16 cellular contexts compared by ENCODE assay signal in the genomic region with DNA sequence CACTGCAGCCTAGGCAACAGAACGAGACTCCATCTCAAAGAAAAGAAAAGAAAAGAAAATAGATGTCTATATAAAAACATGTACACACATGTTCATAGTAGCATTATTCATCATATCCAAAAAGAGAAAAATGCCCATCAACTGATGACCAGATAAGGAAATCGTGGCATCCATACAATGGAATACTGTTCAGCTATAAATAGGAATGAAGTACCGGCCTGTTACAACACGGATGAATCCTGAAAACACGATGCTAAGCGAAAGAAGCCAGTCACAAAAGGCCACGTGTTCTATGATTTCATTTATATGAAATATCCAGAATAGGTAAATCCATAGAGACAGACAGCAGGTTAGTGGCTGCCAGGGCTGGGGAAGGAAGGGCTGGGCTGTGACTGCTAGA.
DNase-seq lines count a peak whose midpoint lies in the region; ATAC-seq, FAIRE-seq and TF ChIP-seq lines count a peak whose summit lies in the region.
"Had no signal": no experiment of that assay in that cellular context is flagged by ENCODE, and none has a peak within 500 bp of the region (broad histone marks: within the 10 kb centered on the region; RNA-seq: fewer than 3 reads in every experiment).

No MANE protein-coding gene starts in this region.

- no peaks in the 10 kb centered on the region for H3K9me3 Mint-ChIP-seq in activated CD4-positive, alpha-beta T cell treated with anti-CD3 and anti-CD28 coated beads for 36 hours (ENCODE audit: low read depth)
- H3K9me3 Mint-ChIP-seq in activated T-helper 17 cell treated with anti-CD3 and anti-CD28 coated beads, Interleukin-2, amount 50 U/mL, for 72 hours = no peaks in the 10 kb centered on the region
- H3K9me3 Mint-ChIP-seq: CD4-positive, alpha-beta memory T cell; H9 had no signal

- H3K36me3 ChIP-seq in RWPE2 (ENCODE audit: low read depth) = no peaks in the 10 kb centered on the region
- H3K36me3 ChIP-seq in bronchial epithelial cell (ENCODE audit: control insufficient read depth, insufficient read depth, low read length) = peaks cover 2% of the 10 kb centered on the region
- peaks cover 13% of the 10 kb centered on the region for H3K36me3 ChIP-seq in suprapubic skin
- peaks cover 0 to 25% (median 0%) of the 10 kb centered on the region in 3 donors for H3K36me3 ChIP-seq in esophagus squamous epithelium
- H3K36me3 ChIP-seq: BE2C had no signal

- no peaks in the 10 kb centered on the region for H3K9me3 ChIP-seq in RWPE2 (ENCODE audit: severe bottlenecking)
- H3K9me3 ChIP-seq in suprapubic skin = no peaks in the 10 kb centered on the region
- H3K9me3 ChIP-seq in esophagus squamous epithelium = no peaks in the 10 kb centered on the region
- H3K9me3 ChIP-seq: BE2C had no signal

- H3K27ac ChIP-seq in RWPE2 (ENCODE audit: poor library complexity, severe bottlenecking) (no peak overlapping the region), foreskin keratinocyte (peak overlapping the region; percentile 20), suprapubic skin (no peak overlapping the region), esophagus squamous epithelium (no peak overlapping the region)
- H3K27ac ChIP-seq: C4-2B had no signal

- CTCF ChIA-PET in activated CD4-positive, alpha-beta T cell treated with anti-CD3 and anti-CD28 coated beads for 36 hours (lab: Charles Lee) = interaction anchor here (0.6 to 1.7 kb wide), 9 partner anchors 9 to 483 kb away, joined by 3 to 5 read pairs (median 4); no protein-coding TSS in a partner anchor

- no peaks in the 10 kb centered on the region for H3K36me3 Mint-ChIP-seq in activated CD4-positive, alpha-beta T cell treated with anti-CD3 and anti-CD28 coated beads for 36 hours (ENCODE audit: low read depth)
- no peaks in the 10 kb centered on the region for H3K36me3 Mint-ChIP-seq in activated T-helper 17 cell treated with anti-CD3 and anti-CD28 coated beads, Interleukin-2, amount 50 U/mL, for 72 hours (ENCODE audit: low read depth)

- H3K4me3 ChIP-seq in RWPE2 (ENCODE audit: severe bottlenecking) = no peak overlapping the region
- H3K4me3 ChIP-seq in bronchial epithelial cell (ENCODE audit: low read depth, low read length) = no peak overlapping the region
- no peak overlapping the region for H3K4me3 ChIP-seq in suprapubic skin
- H3K4me3 ChIP-seq in esophagus squamous epithelium = no peak overlapping the region
- H3K4me3 ChIP-seq: GM12878 had no signal

- no peak overlapping the region for H3K4me3 Mint-ChIP-seq in activated CD4-positive, alpha-beta T cell treated with anti-CD3 and anti-CD28 coated beads for 36 hours
- H3K4me3 Mint-ChIP-seq in activated T-helper 17 cell treated with anti-CD3 and anti-CD28 coated beads, Interleukin-2, amount 50 U/mL, for 72 hours = no peak overlapping the region
- H3K4me3 Mint-ChIP-seq: CD4-positive, alpha-beta memory T cell; H9 had no signal

- TF ChIP-seq CTCF in RWPE2 (IDR thresholded peaks at IDR 0.05; ENCODE audit: poor library complexity, severe bottlenecking) = no peak
- TF ChIP-seq CTCF in bronchial epithelial cell (IDR thresholded peaks at IDR 0.05; ENCODE audit: insufficient read depth, low read length, severe bottlenecking) = no peak
- no peak for TF ChIP-seq CTCF in foreskin keratinocyte (conservative IDR thresholded peaks at IDR 0.05)
- no peak for TF ChIP-seq CTCF in suprapubic skin (IDR thresholded peaks at IDR 0.05)
- no peak for TF ChIP-seq CTCF in esophagus squamous epithelium (IDR thresholded peaks at IDR 0.05)

- H3K4me1 ChIP-seq in RWPE2 (ENCODE audit: insufficient read depth, poor library complexity, severe bottlenecking) = peaks cover 9% of the 10 kb centered on the region
- peaks cover 8% of the 10 kb centered on the region for H3K4me1 ChIP-seq in foreskin keratinocyte
- H3K4me1 ChIP-seq in suprapubic skin = no peaks in the 10 kb centered on the region
- peaks cover 0 to 13% (median 3%) of the 10 kb centered on the region in 3 donors for H3K4me1 ChIP-seq in esophagus squamous epithelium

- ATAC-seq in RWPE2 (ENCODE audit: low read depth) (peak; percentile 58), foreskin keratinocyte (peak; percentile 73)
- ATAC-seq in activated CD4-positive, alpha-beta T cell treated with anti-CD3 and anti-CD28 coated beads for 36 hours = no peak
- no peak for ATAC-seq in activated T-helper 17 cell treated with anti-CD3 and anti-CD28 coated beads, Interleukin-2, amount 50 U/mL, for 72 hours (replicated peaks)

- DNase-seq in RWPE2 (ENCODE audit: low spot score) (peak; percentile 10), bronchial epithelial cell (ENCODE audit: low read depth) (peak; percentile 23), foreskin keratinocyte (peak; percentile 95 to 96), suprapubic skin (ENCODE audit: low spot score in 2 of 2) (peak; percentile 8 to 25), esophagus squamous epithelium (lab: John Stamatoyannopoulos, UW) (no peak)
- no peak for DNase-seq in activated CD4-positive, alpha-beta T cell treated with anti-CD3 and anti-CD28 coated beads for 36 hours
- DNase-seq: DMS79, GOT3, IMR-90 had no signal

- no peaks in the 10 kb centered on the region for H3K27me3 Mint-ChIP-seq in activated CD4-positive, alpha-beta T cell treated with anti-CD3 and anti-CD28 coated beads for 36 hours
- H3K27me3 Mint-ChIP-seq in activated T-helper 17 cell treated with anti-CD3 and anti-CD28 coated beads, Interleukin-2, amount 50 U/mL, for 72 hours = no peaks in the 10 kb centered on the region

- POLR2A ChIA-PET in activated CD4-positive, alpha-beta T cell treated with anti-CD3 and anti-CD28 coated beads for 36 hours (lab: Charles Lee) = no interaction called here

- TF ChIP-seq EP300 in suprapubic skin (IDR thresholded peaks at IDR 0.05) = no peak

- H3K4me1 Mint-ChIP-seq in activated CD4-positive, alpha-beta T cell treated with anti-CD3 and anti-CD28 coated beads for 36 hours = no peaks in the 10 kb centered on the region
- H3K4me1 Mint-ChIP-seq in activated T-helper 17 cell treated with anti-CD3 and anti-CD28 coated beads, Interleukin-2, amount 50 U/mL, for 72 hours = no peaks in the 10 kb centered on the region
- H3K4me1 Mint-ChIP-seq: CD4-positive, alpha-beta memory T cell had no signal

- intact Hi-C loops in activated CD4-positive, alpha-beta T cell treated with anti-CD3 and anti-CD28 coated beads for 36 hours (cut with DNase I, micrococcal nuclease) = loop anchor here in 1 of 2 experiments (5.0 kb wide), 1 partner anchor 228 kb away; no protein-coding TSS in a partner anchor
- intact Hi-C loops in esophagus squamous epithelium (cut with DNase I) = no loop called here

- no peak overlapping the region for H3K27ac Mint-ChIP-seq in activated CD4-positive, alpha-beta T cell treated with anti-CD3 and anti-CD28 coated beads for 36 hours
- H3K27ac Mint-ChIP-seq in activated T-helper 17 cell treated with anti-CD3 and anti-CD28 coated beads, Interleukin-2, amount 50 U/mL, for 72 hours = no peak overlapping the region
- H3K27ac Mint-ChIP-seq: CD4-positive, alpha-beta memory T cell had no signal

- 60% methylated on average over 7 of the region's 7 CpGs for WGBS in suprapubic skin
- WGBS in esophagus squamous epithelium, 2 donors = 57 to 58% methylated on average over 7 of the region's 7 CpGs

- no peaks in the 10 kb centered on the region for H3K27me3 ChIP-seq in RWPE2 (ENCODE audit: insufficient read depth, poor library complexity, severe bottlenecking)
- no peaks in the 10 kb centered on the region for H3K27me3 ChIP-seq in bronchial epithelial cell (ENCODE audit: control insufficient read depth, insufficient read depth, low read length)
- no peaks in the 10 kb centered on the region for H3K27me3 ChIP-seq in foreskin keratinocyte
- no peaks in the 10 kb centered on the region for H3K27me3 ChIP-seq in suprapubic skin
- H3K27me3 ChIP-seq in esophagus squamous epithelium = no peaks in the 10 kb centered on the region
- H3K27me3 ChIP-seq: BE2C had no signal

- no peak for FAIRE-seq in bronchial epithelial cell (lab: Jason Lieb, UNC)
- FAIRE-seq: GM12878, GM18507 had no signal

- TF ChIP-seq POLR2A in suprapubic skin (IDR thresholded peaks at IDR 0.05) (no peak), esophagus squamous epithelium (IDR thresholded peaks at IDR 0.05) (no peak)

Comparison
In these comparisons a context has a peak if more than half of its experiments do, and no peak if none do; other contexts are left out.
1. ATAC-seq: peak in RWPE2 (single experiment) and foreskin keratinocyte (single experiment); none in activated CD4-positive, alpha-beta T cell treated with anti-CD3 and anti-CD28 coated beads for 36 hours (single experiment) and activated T-helper 17 cell treated with anti-CD3 and anti-CD28 coated beads, Interleukin-2, amount 50 U/mL, for 72 hours (single experiment).
2. DNase-seq: peak in RWPE2 (single experiment), bronchial epithelial cell (single experiment), foreskin keratinocyte (2 of 2) and suprapubic skin (2 of 2); none in activated CD4-positive, alpha-beta T cell treated with anti-CD3 and anti-CD28 coated beads for 36 hours (single experiment) and esophagus squamous epithelium (single experiment).